18 cellular contexts compared by ENCODE assay signal in the genomic region with DNA sequence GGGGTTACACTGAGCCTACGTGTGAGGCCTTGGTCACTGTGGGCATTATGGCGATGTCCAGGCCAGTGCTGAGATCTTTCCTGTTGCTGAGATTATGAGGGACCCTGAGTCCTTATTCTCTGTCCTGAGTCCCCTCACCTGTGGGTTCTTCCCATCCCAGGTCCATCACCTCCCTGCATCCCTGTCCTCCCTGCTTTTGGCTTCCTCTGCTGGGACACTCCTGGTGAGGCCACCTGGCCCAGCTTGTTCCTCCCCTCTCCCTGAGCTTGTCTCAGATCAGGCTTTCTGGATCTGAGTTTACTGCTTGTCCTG.
"Had no signal": no experiment of that assay in that cellular context is flagged by ENCODE, and none has a peak within 500 bp of the region (broad histone marks: within the 10 kb centered on the region; RNA-seq: fewer than 3 reads in every experiment).

No MANE protein-coding gene starts in this region.

- H3K4me3 ChIP-seq: dorsolateral prefrontal cortex, esophagus muscularis mucosa, sigmoid colon, suprapubic skin, tibial nerve, uterus had no signal

- H3K27me3 ChIP-seq: brain microvascular endothelial cell, dorsolateral prefrontal cortex, esophagus muscularis mucosa, sigmoid colon, suprapubic skin, tibial nerve, uterus had no signal

- FAIRE-seq: colon, frontal cortex had no signal

- H3K9me3 ChIP-seq: esophagus muscularis mucosa, sigmoid colon, suprapubic skin, tibial nerve, uterus had no signal

- DNase-seq: activated gamma-delta T cell treated with Interleukin-2 at 50 U/mL for 16 hours; activated T-cell treated with anti-CD3 and anti-CD28 coated beads, Interleukin-2, amount 50 U/mL, for 1 hour; brain microvascular endothelial cell; central memory CD4-positive, alpha-beta T cell; effector memory CD8-positive, alpha-beta T cell; glutamatergic neuron; hypothalamus; naive B cell; sigmoid colon; stimulated activated CD4-positive, alpha-beta T cell treated with anti-CD3 and anti-CD28 coated beads, Interleukin-4, amount 100 ng/mL, for 24 hours; T1000 had no signal

- ATAC-seq: effector memory CD8-positive, alpha-beta T cell had no signal

- H3K27ac ChIP-seq: brain microvascular endothelial cell, dorsolateral prefrontal cortex, esophagus muscularis mucosa, sigmoid colon, suprapubic skin, tibial nerve, uterus had no signal

- H3K36me3 ChIP-seq: brain microvascular endothelial cell, esophagus muscularis mucosa, sigmoid colon, suprapubic skin, tibial nerve, uterus had no signal
